ENCODE assay signal across 16 cellular contexts in the genomic region with DNA sequence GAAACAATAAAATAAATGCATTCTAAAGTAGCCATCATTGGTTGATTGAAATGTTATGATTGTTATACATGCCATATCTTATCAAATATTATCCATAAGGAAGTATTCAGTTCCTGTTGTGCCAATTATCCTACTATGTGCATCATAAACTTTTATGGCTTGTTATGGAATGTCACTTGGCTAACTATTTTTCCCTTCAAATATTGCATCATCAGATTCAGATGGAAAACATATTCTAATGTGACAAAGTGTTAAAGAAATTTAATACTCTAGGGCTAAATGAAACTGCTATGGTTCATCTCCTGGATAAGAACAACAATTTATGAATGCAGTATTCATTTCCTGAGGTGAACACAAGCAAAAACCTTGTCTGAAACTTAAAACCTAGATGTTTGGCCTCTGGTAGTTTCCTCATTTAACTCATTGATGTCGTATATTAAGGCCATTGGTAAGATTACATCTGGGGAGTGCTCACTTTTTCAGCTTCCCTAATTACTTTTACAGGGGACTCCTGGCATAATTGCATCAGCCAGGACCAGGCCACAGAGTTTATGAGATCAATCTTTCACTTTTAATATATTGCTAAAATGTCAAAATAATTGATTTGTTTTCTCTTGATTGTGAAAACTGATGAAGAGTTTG.
"Had no signal": no experiment of that assay in that cellular context is flagged by ENCODE, and none has a peak within 500 bp of the region (broad histone marks: within the 10 kb centered on the region; RNA-seq: fewer than 3 reads in every experiment).

No MANE protein-coding gene starts in this region.

- H3K27ac Mint-ChIP-seq: naive B cell, nephron progenitor cell had no signal

- H3K36me3 Mint-ChIP-seq: naive B cell had no signal

- DNase-seq: cortex of kidney; dorsolateral prefrontal cortex; effector CD8-positive, alpha-beta T cell; foreskin keratinocyte; kidney; left cardiac atrium; left ventricle myocardium superior; mesendoderm; naive B cell; nephron progenitor cell; posterior cingulate gyrus; stimulated activated CD4-positive, alpha-beta T cell treated with anti-CD3 and anti-CD28 coated beads, Interleukin-2, amount 100 ng/mL, for 48 hours; stimulated activated naive CD4-positive, alpha-beta T cell treated with Interleukin-2 at 50 U/mL for 16 hours; trophoblast cell had no signal

- ATAC-seq: esophagus mucosa, foreskin keratinocyte, left cardiac atrium, left ventricle myocardium superior had no signal

- H3K27me3 Mint-ChIP-seq: naive B cell had no signal

- H3K4me1 ChIP-seq: foreskin keratinocyte had no signal

- H3K4me3 Mint-ChIP-seq: naive B cell, nephron progenitor cell had no signal

- H3K4me3 ChIP-seq: dorsolateral prefrontal cortex, smooth muscle cell had no signal

- H3K27ac ChIP-seq: dorsolateral prefrontal cortex, foreskin keratinocyte had no signal

- H3K27me3 ChIP-seq: foreskin keratinocyte had no signal

- H3K4me1 Mint-ChIP-seq: naive B cell, nephron progenitor cell had no signal

- H3K9me3 Mint-ChIP-seq: nephron progenitor cell had no signal

- H3K4me2 ChIP-seq: smooth muscle cell had no signal
